16 cellular contexts compared by ENCODE assay signal in the genomic region with DNA sequence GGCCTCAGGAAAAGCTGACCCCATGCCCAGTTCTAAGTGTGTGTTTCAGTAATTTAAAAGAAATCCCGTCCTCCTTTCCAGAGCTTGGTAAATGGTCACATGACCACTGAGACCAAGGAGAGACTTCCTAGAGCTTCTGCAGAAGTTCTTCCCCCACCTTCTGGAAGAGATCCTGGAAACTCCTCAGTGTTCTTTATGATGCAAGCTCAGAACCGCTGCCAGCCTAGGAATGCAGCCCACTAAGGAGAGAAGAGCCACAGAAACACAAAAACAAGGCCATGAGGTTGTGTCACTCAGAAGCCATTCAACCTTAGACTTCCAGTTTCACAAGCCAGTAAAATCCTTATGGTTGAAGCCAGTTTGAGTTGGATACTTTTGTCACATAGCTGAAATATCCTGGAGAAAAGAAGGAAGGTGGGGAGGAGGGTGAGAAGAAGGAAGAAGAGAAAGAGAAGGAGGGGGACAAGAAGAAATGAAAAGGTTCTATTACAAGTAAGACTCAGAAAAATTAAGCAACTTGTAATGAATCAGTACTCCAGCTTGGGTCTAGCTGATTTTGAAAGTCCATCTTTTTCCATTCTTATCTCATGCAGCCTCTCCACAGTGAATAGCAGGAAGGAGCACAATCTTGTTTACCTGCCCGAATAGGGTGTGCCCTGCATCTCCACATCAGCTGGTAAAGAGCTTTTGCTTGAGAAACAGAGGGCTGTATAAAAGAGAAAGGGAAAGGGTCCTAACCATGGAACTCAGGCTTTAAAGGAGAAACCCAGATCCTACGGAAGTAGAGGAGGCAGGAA.
A peak's percentile ranks its signal among the peaks of the same experiment; 100 is the strongest.
DNase-seq lines count a peak whose midpoint lies in the region; ATAC-seq and TF ChIP-seq lines count a peak whose summit lies in the region.
"Had no signal": no experiment of that assay in that cellular context is flagged by ENCODE, and none has a peak within 500 bp of the region (broad histone marks: within the 10 kb centered on the region; RNA-seq: fewer than 3 reads in every experiment).

No MANE protein-coding gene starts in this region.

- no peaks in the 10 kb centered on the region for H3K27me3 ChIP-seq in CD4-positive, alpha-beta memory T cell (ENCODE audit: insufficient read depth, low read length)
- H3K27me3 ChIP-seq: ovary had no signal

- ATAC-seq in left ventricle myocardium superior (peak; percentile 74), HG02981 (IDR thresholded peaks at IDR 0.05; ENCODE audit: unreplicated experiment) (no peak)
- ATAC-seq: left lobe of liver had no signal

- TF ChIP-seq CTCF in HFFc6 (IDR thresholded peaks at IDR 0.05) (no peak), brain (conservative IDR thresholded peaks at IDR 0.05) (no peak)

- 0 out of 2 replicates have a peak, but pooled peaks cover 4% of the 10 kb centered on the region for H3K36me3 Mint-ChIP-seq in HFFc6 (ENCODE audit: low read depth)
- peaks cover 6% of the 10 kb centered on the region for H3K36me3 Mint-ChIP-seq in brain
- no peaks in the 10 kb centered on the region for H3K36me3 Mint-ChIP-seq in CD4-positive, alpha-beta memory T cell

- H3K27me3 Mint-ChIP-seq in HFFc6 (ENCODE audit: insufficient read depth) (peaks cover 8% of the 10 kb centered on the region), brain (peaks cover 3% of the 10 kb centered on the region)
- H3K27me3 Mint-ChIP-seq in CD4-positive, alpha-beta memory T cell = peaks cover 6 to 9% of the 10 kb centered on the region in 2 donors

- H3K4me1 ChIP-seq in CD4-positive, alpha-beta memory T cell (ENCODE audit: insufficient read depth, low read length) = no peaks in the 10 kb centered on the region

- no peak overlapping the region for H3K27ac ChIP-seq in CD4-positive, alpha-beta memory T cell (ENCODE audit: low read depth, low read length)
- H3K27ac ChIP-seq: epithelial cell of prostate, ovary, VCaP had no signal

- no peaks in the 10 kb centered on the region for H3K36me3 ChIP-seq in CD4-positive, alpha-beta memory T cell (ENCODE audit: insufficient read depth, low read length)
- H3K36me3 ChIP-seq: ovary had no signal

- no peaks in the 10 kb centered on the region for H3K9me3 ChIP-seq in CD4-positive, alpha-beta memory T cell (ENCODE audit: control insufficient read depth in 1 of 2, low read length in 2 of 2)
- H3K9me3 ChIP-seq: ovary had no signal

- H3K9me3 Mint-ChIP-seq in HFFc6 (no peaks in the 10 kb centered on the region; the same call in 1 of the 2 replicates), brain (peaks cover 15 to 20% (median 17%) of the 10 kb centered on the region in 5 experiments)
- H3K9me3 Mint-ChIP-seq in CD4-positive, alpha-beta memory T cell = peaks cover 0 to 12% (median 4%) of the 10 kb centered on the region in 8 donors

- POLR2A ChIA-PET in CD4-positive, alpha-beta memory T cell (lab: Charles Lee; ENCODE audit: partially characterized antibody) = no interaction called here

- H3K27ac Mint-ChIP-seq in HFFc6 (no peak overlapping the region; the same call in 1 of the 2 replicates), brain (peak overlapping the region in 3 of 5 experiments; percentile 0 to 58 (median 42))
- no peak overlapping the region for H3K27ac Mint-ChIP-seq in CD4-positive, alpha-beta memory T cell
- H3K27ac Mint-ChIP-seq: activated T-cell treated with anti-CD3 and anti-CD28 coated beads, Interleukin-2, amount 50 U/mL, for 24 hours; stimulated activated naive CD8-positive, alpha-beta T cell treated with anti-CD3 and anti-CD28 coated beads, Interleukin-15, Interleukin-2, amounts not matched to agents 100 ng/mL and 50 ng/mL, for 24 hours had no signal

- peaks cover 17% of the 10 kb centered on the region for H3K4me1 Mint-ChIP-seq in HFFc6 (ENCODE audit: low read depth)
- H3K4me1 Mint-ChIP-seq in brain = peaks cover 10% of the 10 kb centered on the region
- H3K4me1 Mint-ChIP-seq in CD4-positive, alpha-beta memory T cell = peaks cover 0 to 1% (median 0%) of the 10 kb centered on the region in 4 donors

- H3K4me3 Mint-ChIP-seq in HFFc6 (no peak overlapping the region), brain (no peak overlapping the region)
- no peak overlapping the region for H3K4me3 Mint-ChIP-seq in CD4-positive, alpha-beta memory T cell
- H3K4me3 Mint-ChIP-seq: activated T-cell treated with anti-CD3 and anti-CD28 coated beads, Interleukin-2, amount 50 U/mL, for 24 hours; stimulated activated naive CD8-positive, alpha-beta T cell treated with anti-CD3 and anti-CD28 coated beads, Interleukin-15, Interleukin-2, amounts not matched to agents 100 ng/mL and 50 ng/mL, for 24 hours had no signal

- peak; percentile 32 for DNase-seq in HFFc6
- peak; percentile 45 for DNase-seq in left ventricle myocardium superior
- DNase-seq in stromal cell of bone marrow (ENCODE audit: low read depth) = peak; percentile 67
- DNase-seq in CD4-positive, alpha-beta memory T cell = no peak
- DNase-seq in NCI-H510A (lab: John Stamatoyannopoulos, UW) = no peak
- DNase-seq in SHP77 (lab: John Stamatoyannopoulos, UW) = no peak
- DNase-seq: activated T-cell treated with anti-CD3 and anti-CD28 coated beads, Interleukin-2, amount 50 U/mL, for 24 hours; NCI-H446 treated with DMSO at 0.1 percent for 48 hours; ovary; stimulated activated CD4-positive, alpha-beta T cell treated with anti-CD3 and anti-CD28 coated beads, Interleukin-2, amount 100 ng/mL, for 48 hours had no signal

- intact Hi-C loops in left ventricle myocardium superior (cut with micrococcal nuclease) = no loop called here
- intact Hi-C loops in CD4-positive, alpha-beta memory T cell (cut with micrococcal nuclease) = no loop called here

- no peak overlapping the region for H3K4me3 ChIP-seq in CD4-positive, alpha-beta memory T cell (ENCODE audit: low read length in 2 of 2)
- H3K4me3 ChIP-seq: ovary had no signal

- CTCF ChIA-PET in CD4-positive, alpha-beta memory T cell (lab: Charles Lee; ENCODE audit: partially characterized antibody) = interaction anchor here (1.1 to 2.1 kb wide), 3 partner anchors 9 to 441 kb away, joined by 3 to 11 read pairs (median 3); no protein-coding TSS in a partner anchor

Comparison
In these comparisons a context has a peak if more than half of its experiments do, and no peak if none do; other contexts are left out.
1. DNase-seq: peak in HFFc6 (single experiment), left ventricle myocardium superior (single experiment) and stromal cell of bone marrow (single experiment); none in CD4-positive, alpha-beta memory T cell (0 of 5), NCI-H510A (single experiment) and SHP77 (0 of 2).
2. H3K27ac Mint-ChIP-seq: peak in brain (3 of 5); none in HFFc6 (single experiment) and CD4-positive, alpha-beta memory T cell (0 of 7).